ENCODE assay signal across 17 cellular contexts in genomic region chr7:104209063-104209462, GRCh38. TPM values are rescaled to one million over a fixed set of nuclear protein-coding genes. Genes with fewer than 3 reads are reported as not detected.
DNase-seq lines count a peak whose midpoint lies in the region; TF ChIP-seq lines count a peak whose summit lies in the region.
"Had no signal": no experiment of that assay in that cellular context is flagged by ENCODE, and none has a peak within 500 bp of the region (broad histone marks: within the 10 kb centered on the region; RNA-seq: fewer than 3 reads in every experiment).

No MANE protein-coding gene starts in this region.

- DNase-seq in T-helper 1 cell (no peak), GM23248 (no peak), cerebellar nuclear complex (lab: John Stamatoyannopoulos, UW) (no peak), GM13977 (ENCODE audit: low spot score) (no peak)
- no peak for DNase-seq in stimulated activated CD4-positive, alpha-beta T cell treated with anti-CD3 and anti-CD28 coated beads, Interleukin-1b, Interleukin-23, amount 100 ng/mL, for 48 hours
- DNase-seq: C1 segment of cervical spinal cord, hippocampal formation, KBM-7, NCI-H1048, NCI-H2107, NCI-H524 treated with DMSO at 0.1 percent for 48 hours, tibial artery had no signal

- no peaks in the 10 kb centered on the region for H3F3A ChIP-seq in GM23248 (ENCODE audit: insufficient read depth)

- peak overlapping the region; percentile 97; the same call in 1 of the 2 replicates for H3K4me3 ChIP-seq in GM23248

- H3K4me1 Mint-ChIP-seq in T-helper 1 cell treated with Interleukin-12 subunit alpha and Interleukin-12 subunit beta and Interleukin-4 antibody, amounts not matched to agents 30 μg/mL and 1 μg/mL, for 36 hours (ENCODE audit: low read depth), result peaks cover 25% of the 10 kb centered on the region
- peaks cover 35% of the 10 kb centered on the region for H3K4me1 Mint-ChIP-seq in activated naive CD8-positive, alpha-beta T cell (ENCODE audit: low read depth)
- H3K4me1 Mint-ChIP-seq in nephron, result peaks cover 21% of the 10 kb centered on the region

- H3K27ac Mint-ChIP-seq in T-helper 1 cell treated with Interleukin-12 subunit alpha and Interleukin-12 subunit beta and Interleukin-4 antibody, amounts not matched to agents 30 μg/mL and 1 μg/mL, for 36 hours, result no peak overlapping the region
- H3K27ac Mint-ChIP-seq in activated naive CD8-positive, alpha-beta T cell, result peak overlapping the region; percentile 11
- peak overlapping the region in 2 of 3 experiments; percentile 10 to 26 for H3K27ac Mint-ChIP-seq in nephron

- H3K27me3 ChIP-seq in GM23248 (replicated peaks; ENCODE audit: insufficient read depth), result no peaks in the 10 kb centered on the region
- H3K27me3 ChIP-seq: SJSA1, tibial artery had no signal

- no peaks in the 10 kb centered on the region for H3K9me3 ChIP-seq in GM23248 (ENCODE audit: low read depth)
- H3K9me3 ChIP-seq: SJSA1, tibial artery had no signal

- H3K9me2 ChIP-seq in GM23248 (ENCODE audit: insufficient read depth), result no peaks in the 10 kb centered on the region

- H3K9me3 Mint-ChIP-seq in T-helper 1 cell treated with Interleukin-12 subunit alpha and Interleukin-12 subunit beta and Interleukin-4 antibody, amounts not matched to agents 30 μg/mL and 1 μg/mL, for 36 hours, result no peaks in the 10 kb centered on the region
- no peaks in the 10 kb centered on the region for H3K9me3 Mint-ChIP-seq in activated naive CD8-positive, alpha-beta T cell (ENCODE audit: low read depth)
- peaks cover 26% of the 10 kb centered on the region for H3K9me3 Mint-ChIP-seq in nephron

- H3K27ac ChIP-seq in GM23248, result no peak overlapping the region
- H3K27ac ChIP-seq: SJSA1 had no signal

- no peaks in the 10 kb centered on the region for H3K36me3 Mint-ChIP-seq in T-helper 1 cell treated with Interleukin-12 subunit alpha and Interleukin-12 subunit beta and Interleukin-4 antibody, amounts not matched to agents 30 μg/mL and 1 μg/mL, for 36 hours (ENCODE audit: low read depth)
- peaks cover 5% of the 10 kb centered on the region for H3K36me3 Mint-ChIP-seq in activated naive CD8-positive, alpha-beta T cell
- H3K36me3 Mint-ChIP-seq in nephron (ENCODE audit: low read depth), result no peaks in the 10 kb centered on the region

- H3K9ac ChIP-seq in GM23248, result no peak overlapping the region
- H3K9ac ChIP-seq: parathyroid adenoma had no signal

- TF ChIP-seq CTCF in nephron (IDR thresholded peaks at IDR 0.05; ENCODE audit: unreplicated experiment in 3 of 3) (no peak), GM13977 (IDR thresholded peaks at IDR 0.05; ENCODE audit: extremely low read depth, insufficient read depth, missing control alignments) (no peak)

- H4K20me1 ChIP-seq in GM23248 (ENCODE audit: insufficient read depth), result no peaks in the 10 kb centered on the region

- no peak overlapping the region for H2AFZ ChIP-seq in GM23248

- in situ Hi-C loops in GM23248 (cut with MboI), result no loop called here
- in situ Hi-C loops in GM13977 (cut with MboI; ENCODE audit: low pct_unique_long_range_greater_than_20kb, low sequenced_read_pairs, unreplicated experiment), result no loop called here

- H3K36me3 ChIP-seq in GM23248 (ENCODE audit: low read depth), result no peaks in the 10 kb centered on the region
- H3K36me3 ChIP-seq: tibial artery had no signal

- H3K4me1 ChIP-seq in GM23248 (ENCODE audit: insufficient read depth), result peaks cover 8% of the 10 kb centered on the region
- H3K4me1 ChIP-seq: parathyroid adenoma had no signal

- WGBS in GM23248 (ENCODE audit: low coverage in 1 of 2, low lambda C conversion rate in 2 of 2, missing lambda C conversion rate in 2 of 2), 2 experiments, result 81 to 86% methylated on average over 4 of the region's 4 CpGs

- H3K4me2 ChIP-seq in GM23248 (ENCODE audit: unreplicated experiment), result peak overlapping the region; percentile 100

- peaks cover 37% of the 10 kb centered on the region for H3K79me2 ChIP-seq in GM23248 (ENCODE audit: insufficient read depth)

- H3K27me3 Mint-ChIP-seq in T-helper 1 cell treated with Interleukin-12 subunit alpha and Interleukin-12 subunit beta and Interleukin-4 antibody, amounts not matched to agents 30 μg/mL and 1 μg/mL, for 36 hours (ENCODE audit: low read depth), result peaks cover 15% of the 10 kb centered on the region
- H3K27me3 Mint-ChIP-seq in activated naive CD8-positive, alpha-beta T cell, result peaks cover 12% of the 10 kb centered on the region
- no peaks in the 10 kb centered on the region for H3K27me3 Mint-ChIP-seq in nephron (ENCODE audit: low read depth)

- H3K4me3 Mint-ChIP-seq in T-helper 1 cell treated with Interleukin-12 subunit alpha and Interleukin-12 subunit beta and Interleukin-4 antibody, amounts not matched to agents 30 μg/mL and 1 μg/mL, for 36 hours, result peak overlapping the region; percentile 92
- H3K4me3 Mint-ChIP-seq in activated naive CD8-positive, alpha-beta T cell, result peak overlapping the region; percentile 98
- H3K4me3 Mint-ChIP-seq in nephron, result peak overlapping the region; percentile 94 to 98 (median 96)

RNA-seq across cellular contexts. Expression of gene ORC5, which starts 1.2 kb away (rescaled TPM):
- 21.4 and 23.3 TPM in 2 replicates for total RNA-seq in GM23248 (2014; rRNA removed; shearing (Covaris generic))
- polyA plus RNA-seq in GM23248 (2016; fragmentation: Nextera tagmentation; extraction: Ambion mirVana), result 24.0 and 24.9 TPM in 2 replicates
